In genomic region chr5:53779541-53779981, GRCh38 we compare ENCODE assay signal across 8 cellular contexts.
DNase-seq lines count a peak whose midpoint lies in the region; ATAC-seq and TF ChIP-seq lines count a peak whose summit lies in the region.

No MANE protein-coding gene starts in this region.

- H2AFZ ChIP-seq in Loucy (ENCODE audit: low read length) (peak overlapping the region; percentile 34), fibroblast of lung (ENCODE audit: low read length) (peak overlapping the region; percentile 93)

- no peaks in the 10 kb centered on the region for H3K9me2 ChIP-seq in Loucy (replicated peaks; ENCODE audit: low read depth, low read length)

- peaks cover 34% of the 10 kb centered on the region for H3K4me1 ChIP-seq in Loucy (ENCODE audit: insufficient read depth, low read length, poor library complexity, severe bottlenecking)
- peaks cover 9% of the 10 kb centered on the region for H3K4me1 ChIP-seq in fibroblast of lung (ENCODE audit: control insufficient read depth, extremely low read depth, insufficient read depth, low read length)

- peak; percentile 73 for DNase-seq in AG10803 (ENCODE audit: low read depth)
- peak; percentile 50 to 61 for DNase-seq in fibroblast of lung (ENCODE audit: low read depth in 2 of 2)
- DNase-seq in ecto neural progenitor cell (ENCODE audit: low spot score), result no peak
- no peak for DNase-seq in GM19238 (ENCODE audit: insufficient read length, low spot score)
- no peak for DNase-seq in globus pallidus (ENCODE audit: low spot score)
- no peak for DNase-seq in NCI-H1092 (lab: John Stamatoyannopoulos, UW)

- H3K4me3 ChIP-seq in AG10803 (ENCODE audit: low read length), result no peak overlapping the region
- peak overlapping the region; percentile 23 for H3K4me3 ChIP-seq in Loucy (ENCODE audit: low read length, poor library complexity, severe bottlenecking)
- H3K4me3 ChIP-seq in fibroblast of lung (replicated peaks in 1 of 4; ENCODE audit: control extremely low read depth in 1 of 4, insufficient read depth in 1 of 4, low read depth in 3 of 4, low read length in 4 of 4), result no peak overlapping the region

- H3F3A ChIP-seq in Loucy (ENCODE audit: low read depth), result no peaks in the 10 kb centered on the region

- peak overlapping the region; percentile 43 for H3K9ac ChIP-seq in Loucy (ENCODE audit: low read depth, low read length, poor library complexity, severe bottlenecking)
- no peak overlapping the region for H3K9ac ChIP-seq in fibroblast of lung (ENCODE audit: insufficient read depth, low read length)

- TF ChIP-seq CTCF in AG10803 (conservative IDR thresholded peaks at IDR 0.05; ENCODE audit: low read length) (no peak), Loucy (conservative IDR thresholded peaks at IDR 0.05; ENCODE audit: low read length) (no peak), fibroblast of lung (conservative IDR thresholded peaks at IDR 0.05 in 1 of 2, IDR thresholded peaks at IDR 0.05 in 1 of 2; ENCODE audit: low read depth in 1 of 2, low read length in 2 of 2) (no peak)

- peak; percentile 73 for ATAC-seq in GM19452 (IDR thresholded peaks at IDR 0.05; ENCODE audit: unreplicated experiment)

- no peaks in the 10 kb centered on the region for H4K20me1 ChIP-seq in Loucy (ENCODE audit: insufficient read depth, low read length, poor library complexity, severe bottlenecking)
- H4K20me1 ChIP-seq in fibroblast of lung (ENCODE audit: control insufficient read depth, extremely low read depth, insufficient read depth, low read length), result no peaks in the 10 kb centered on the region

- H3K27ac ChIP-seq in fibroblast of lung (ENCODE audit: insufficient read depth, low read length), result no peak overlapping the region

- H3K36me3 ChIP-seq in Loucy (ENCODE audit: insufficient read depth, low read length), result no peaks in the 10 kb centered on the region
- H3K36me3 ChIP-seq in fibroblast of lung (ENCODE audit: control insufficient read depth, insufficient read depth, low read length), result no peaks in the 10 kb centered on the region

- peak overlapping the region; percentile 62 for H3K4me2 ChIP-seq in Loucy (ENCODE audit: low read depth, low read length, poor library complexity, severe bottlenecking)
- peak overlapping the region; percentile 28 for H3K4me2 ChIP-seq in fibroblast of lung (ENCODE audit: extremely low read depth, insufficient read depth, low read length)

- H3K9me3 ChIP-seq in Loucy (ENCODE audit: insufficient read depth, low read depth, low read length) (no peaks in the 10 kb centered on the region), fibroblast of lung (ENCODE audit: control insufficient read depth, insufficient read depth, low read depth, low read length) (no peaks in the 10 kb centered on the region)

- H3K79me2 ChIP-seq in Loucy (ENCODE audit: insufficient read depth, low read length) (no peaks in the 10 kb centered on the region), fibroblast of lung (ENCODE audit: control insufficient read depth, insufficient read depth, low read length) (no peaks in the 10 kb centered on the region)

- H3K27me3 ChIP-seq in Loucy (ENCODE audit: insufficient read depth, low read length, poor library complexity, severe bottlenecking) (no peaks in the 10 kb centered on the region), fibroblast of lung (ENCODE audit: control insufficient read depth, insufficient read depth, low read length) (no peaks in the 10 kb centered on the region)

Comparison
In these comparisons a context has a peak if more than half of its experiments do, and no peak if none do; other contexts are left out.
1. DNase-seq: peak in AG10803 (single experiment) and fibroblast of lung (2 of 2); none in ecto neural progenitor cell (single experiment), GM19238 (single experiment), globus pallidus (single experiment) and NCI-H1092 (single experiment).